Comparison of ENCODE assay signal across 24 cellular contexts in the genomic region with DNA sequence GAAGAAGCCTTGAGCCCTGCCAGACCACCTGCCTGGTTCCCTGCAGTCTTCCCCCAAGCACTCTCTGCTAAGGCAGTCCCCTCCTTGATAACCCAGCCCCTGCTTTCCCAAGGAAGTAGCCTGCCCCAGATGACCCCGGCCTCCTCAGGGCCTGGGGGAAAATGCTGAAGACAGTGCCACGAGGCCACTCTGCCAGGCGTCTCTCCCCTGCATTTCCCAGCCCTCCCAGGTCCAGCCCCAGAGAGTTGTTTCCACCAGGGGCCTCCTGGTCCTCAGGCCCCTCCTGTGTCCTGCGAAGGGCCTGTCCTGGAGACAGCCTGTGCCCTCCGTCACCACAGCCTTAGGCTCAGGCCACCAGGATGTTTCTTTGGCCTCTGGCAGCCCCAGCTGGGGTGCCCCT.
"Had no signal": no experiment of that assay in that cellular context is flagged by ENCODE, and none has a peak within 500 bp of the region (broad histone marks: within the 10 kb centered on the region; RNA-seq: fewer than 3 reads in every experiment).

No MANE protein-coding gene starts in this region.

- H3K27me3 ChIP-seq: breast epithelium, SJSA1 had no signal

- DNase-seq: activated CD4-positive, alpha-beta T cell treated with anti-CD3 and anti-CD28 coated beads for 4 hours; activated CD8-positive, alpha-beta memory T cell treated with anti-CD3 and anti-CD28 coated beads, Interleukin-2, amount 50 U/mL, for 4 hours; activated CD8-positive, alpha-beta T cell treated with anti-CD3 and anti-CD28 coated beads for 36 hours; activated gamma-delta T cell treated with Interleukin-2 at 50 U/mL for 16 hours; activated naive CD4-positive, alpha-beta T cell treated with anti-CD3 and anti-CD28 coated beads, Interleukin-2, amount 50 U/mL, for 16 hours; activated T-cell treated with anti-CD3 and anti-CD28 coated beads, Interleukin-2, amount 50 U/mL, for 72 hours; aorta; caudate nucleus; KG1; NCI-H1048; NCI-H146; NCI-H187 treated with DMSO at 0.1 percent for 48 hours; NCI-H345; NCI-H510A; NCI-H526 treated with DMSO at 0.1 percent for 48 hours; NCI-H82; OCI-M1; SHP77 had no signal

- H3K27me3 Mint-ChIP-seq: activated CD8-positive, alpha-beta T cell treated with anti-CD3 and anti-CD28 coated beads for 36 hours had no signal

- H3K4me3 Mint-ChIP-seq: activated CD8-positive, alpha-beta T cell treated with anti-CD3 and anti-CD28 coated beads for 36 hours; activated T-cell treated with anti-CD3 and anti-CD28 coated beads, Interleukin-2, amount 50 U/mL, for 72 hours; T-helper 1 cell treated with Interleukin-12 subunit alpha and Interleukin-12 subunit beta and Interleukin-4 antibody, amounts not matched to agents 30 μg/mL and 1 μg/mL, for 36 hours had no signal

- FAIRE-seq: RCC 7860 had no signal

- H3K27ac Mint-ChIP-seq: activated CD8-positive, alpha-beta T cell treated with anti-CD3 and anti-CD28 coated beads for 36 hours; activated T-cell treated with anti-CD3 and anti-CD28 coated beads, Interleukin-2, amount 50 U/mL, for 72 hours; activated T-helper 2 cell treated with anti-CD3 and anti-CD28 coated beads, Interferon-gamma antibody, Interleukin-2, Interleukin-4, amounts not matched to agents 10 μg/mL and 5 μg/mL and 100 μg/mL, durations not matched to agents 14 hours and 24 hours and 36 hours; T-helper 1 cell treated with Interleukin-12 subunit alpha and Interleukin-12 subunit beta and Interleukin-4 antibody, amounts not matched to agents 30 μg/mL and 1 μg/mL, for 36 hours had no signal

- ATAC-seq: activated CD4-positive, CD25-positive, alpha-beta regulatory T cell treated with anti-CD3 and anti-CD28 coated beads, Interleukin-2, amount 50 U/mL, for 24 hours; activated CD8-positive, alpha-beta T cell treated with anti-CD3 and anti-CD28 coated beads for 36 hours; activated T-cell treated with anti-CD3 and anti-CD28 coated beads, Interleukin-2, amount 50 U/mL, for 72 hours had no signal

- H3K9me3 ChIP-seq: breast epithelium, SJSA1 had no signal

- H3K36me3 ChIP-seq: breast epithelium had no signal

- H3K27ac ChIP-seq: breast epithelium, SJSA1 had no signal

- H3K4me1 ChIP-seq: breast epithelium had no signal

- H3K4me3 ChIP-seq: breast epithelium, SJSA1 had no signal

- H3K9me3 Mint-ChIP-seq: activated CD8-positive, alpha-beta T cell treated with anti-CD3 and anti-CD28 coated beads for 36 hours; activated T-cell treated with anti-CD3 and anti-CD28 coated beads, Interleukin-2, amount 50 U/mL, for 72 hours; activated T-helper 2 cell treated with anti-CD3 and anti-CD28 coated beads, Interferon-gamma antibody, Interleukin-2, Interleukin-4, amounts not matched to agents 10 μg/mL and 5 μg/mL and 100 μg/mL, durations not matched to agents 14 hours and 24 hours and 36 hours; T-helper 1 cell treated with Interleukin-12 subunit alpha and Interleukin-12 subunit beta and Interleukin-4 antibody, amounts not matched to agents 30 μg/mL and 1 μg/mL, for 36 hours had no signal
